ENCODE assay signal across 14 cellular contexts in the genomic region with DNA sequence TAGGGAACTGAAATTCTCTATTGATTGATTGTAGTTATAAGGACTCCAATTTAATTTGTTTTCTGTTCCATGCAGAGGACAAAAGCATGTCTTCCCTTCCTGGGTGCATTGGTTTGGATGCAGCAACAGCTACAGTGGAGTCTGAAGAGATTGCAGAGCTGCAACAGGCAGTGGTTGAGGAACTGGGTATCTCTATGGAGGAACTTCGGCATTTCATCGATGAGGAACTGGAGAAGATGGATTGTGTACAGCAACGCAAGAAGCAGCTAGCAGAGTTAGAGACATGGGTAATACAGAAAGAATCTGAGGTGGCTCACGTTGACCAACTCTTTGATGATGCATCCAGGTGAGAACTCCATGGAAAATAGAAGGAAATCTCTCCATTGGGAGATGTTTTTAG. TPM values are rescaled to one million over a fixed set of nuclear protein-coding genes. Genes with fewer than 3 reads are reported as not detected.
DNase-seq lines count a peak whose midpoint lies in the region; ATAC-seq, FAIRE-seq and TF ChIP-seq lines count a peak whose summit lies in the region.
"Had no signal": no experiment of that assay in that cellular context is flagged by ENCODE, and none has a peak within 500 bp of the region (broad histone marks: within the 10 kb centered on the region; RNA-seq: fewer than 3 reads in every experiment).

No MANE protein-coding gene starts in this region.

- H3K4me3 Mint-ChIP-seq in CD4-positive, alpha-beta T cell: peak overlapping the region; percentile 94
- H3K4me3 Mint-ChIP-seq in H9 (peak overlapping the region; percentile 94 to 99; a peak in 4 of 5 replicates), natural killer cell (peak overlapping the region; percentile 95)
- H3K4me3 Mint-ChIP-seq in activated CD4-positive, alpha-beta memory T cell treated with anti-CD3 and anti-CD28 coated beads for 36 hours: peak overlapping the region; percentile 96

- H3K23ac ChIP-seq in H9 (ENCODE audit: insufficient read length, low read depth, low read length): no peak overlapping the region

- no peak overlapping the region for H2BK5ac ChIP-seq in H9 (ENCODE audit: insufficient read length, low read length)

- ATAC-seq in CD4-positive, alpha-beta T cell (ENCODE audit: poor library complexity): no peak
- no peak for ATAC-seq in natural killer cell
- ATAC-seq in GM18873 (IDR thresholded peaks at IDR 0.05; ENCODE audit: low FRiP score, unreplicated experiment): no peak

- H3K9me3 Mint-ChIP-seq in CD4-positive, alpha-beta T cell: peaks cover 5% of the 10 kb centered on the region
- H3K9me3 Mint-ChIP-seq in H9 (peaks cover 3 to 5% of the 10 kb centered on the region in 2 experiments; a peak in 3 of 5 replicates), natural killer cell (no peaks in the 10 kb centered on the region)
- peaks cover 7% of the 10 kb centered on the region for H3K9me3 Mint-ChIP-seq in activated CD4-positive, alpha-beta memory T cell treated with anti-CD3 and anti-CD28 coated beads for 36 hours

- H3K79me1 ChIP-seq in H9 (ENCODE audit: insufficient read depth, low read depth, low read length, poor library complexity, severe bottlenecking): no peaks in the 10 kb centered on the region

- H2AK5ac ChIP-seq in H9 (ENCODE audit: insufficient read length, low read length): no peak overlapping the region

- no peak for TF ChIP-seq POLR2A in GM12892 (IDR thresholded peaks at IDR 0.05; ENCODE audit: low read depth, low read length)

- peaks cover 5% of the 10 kb centered on the region for H3K9me3 ChIP-seq in CD4-positive, alpha-beta T cell (ENCODE audit: control insufficient read depth, low read length)
- H3K9me3 ChIP-seq in H9 (ENCODE audit: control insufficient read depth, low read depth, low read length): no peaks in the 10 kb centered on the region

- CTCF ChIA-PET in CD4-positive, alpha-beta T cell (lab: Charles Lee): no interaction called here
- CTCF ChIA-PET in activated CD4-positive, alpha-beta memory T cell treated with anti-CD3 and anti-CD28 coated beads for 36 hours (lab: Charles Lee): interaction anchor here (0.9 to 1.7 kb wide), 2 partner anchors 307 to 367 kb away, joined by 3 to 8 read pairs; no protein-coding TSS in a partner anchor

- no peak for FAIRE-seq in GM12892 (lab: Jason Lieb, UNC)
- FAIRE-seq: GM12891, TTC549 had no signal

- H2BK120ac ChIP-seq in H9 (ENCODE audit: low read depth, low read length, poor library complexity, severe bottlenecking): no peak overlapping the region

- H3K79me2 ChIP-seq in H9 (ENCODE audit: insufficient read depth, low read length): no peaks in the 10 kb centered on the region

- H2BK12ac ChIP-seq in H9 (ENCODE audit: insufficient read length, low read depth, low read length): no peak overlapping the region

- intact Hi-C loops in CD4-positive, alpha-beta T cell (cut with DNase I, micrococcal nuclease): loop anchor here (2.0 to 10.0 kb wide), 3 partner anchors 231 to 563 kb away; partner anchors contain the start of genes GOLPH3L (in 1 of the 2) and RPRD2 (in 1 of the 2)
- intact Hi-C loops in activated CD4-positive, alpha-beta memory T cell treated with anti-CD3 and anti-CD28 coated beads for 36 hours (cut with micrococcal nuclease): loop anchor here (5.0 kb wide), 1 partner anchor 605 kb away; the partner anchor contains the start of gene PRPF3
- intact Hi-C loops in natural killer cell (cut with micrococcal nuclease): loop anchor here (10.0 kb wide), 1 partner anchor 363 kb away; no protein-coding TSS in a partner anchor

- TF ChIP-seq CTCF in CD4-positive, alpha-beta T cell (IDR thresholded peaks at IDR 0.05): no peak
- no peak for TF ChIP-seq CTCF in H9 (conservative IDR thresholded peaks at IDR 0.05)
- no peak for TF ChIP-seq CTCF in natural killer cell (IDR thresholded peaks at IDR 0.05)

- H3K56ac ChIP-seq in H9 (ENCODE audit: insufficient read length, low read depth, low read length): no peak overlapping the region

- no peak overlapping the region for H2BK20ac ChIP-seq in H9 (ENCODE audit: low read depth, low read length, poor library complexity, severe bottlenecking)

- H3K14ac ChIP-seq in H9 (ENCODE audit: insufficient read depth, low read length): no peak overlapping the region

- no peak overlapping the region for H3K4ac ChIP-seq in H9 (ENCODE audit: low read depth, low read length)

- H3K18ac ChIP-seq in H9 (ENCODE audit: insufficient read length, low read depth, low read length): no peak overlapping the region

- H3K4me2 ChIP-seq in H9 (ENCODE audit: insufficient read depth, insufficient read length, low read length): no peak overlapping the region

- peaks cover 31% of the 10 kb centered on the region for H3K4me1 Mint-ChIP-seq in CD4-positive, alpha-beta T cell (ENCODE audit: low read depth)
- H3K4me1 Mint-ChIP-seq in H9 (peaks cover 2 to 9% of the 10 kb centered on the region in 2 experiments), natural killer cell (peaks cover 15 to 21% of the 10 kb centered on the region in 2 donors)
- H3K4me1 Mint-ChIP-seq in activated CD4-positive, alpha-beta memory T cell treated with anti-CD3 and anti-CD28 coated beads for 36 hours (ENCODE audit: low read depth): peaks cover 13% of the 10 kb centered on the region

- no peak overlapping the region for H3K9ac ChIP-seq in H9 (ENCODE audit: extremely low read depth, insufficient read length, low read length)

- no peaks in the 10 kb centered on the region for H4K20me1 ChIP-seq in H9 (ENCODE audit: control insufficient read depth, insufficient read depth, insufficient read length)

- peaks cover 68% of the 10 kb centered on the region for H3K36me3 Mint-ChIP-seq in CD4-positive, alpha-beta T cell (ENCODE audit: low read depth)
- H3K36me3 Mint-ChIP-seq in H9 (ENCODE audit: insufficient read depth in 1 of 3, low read depth in 3 of 3) (peaks cover 49 to 55% (median 54%) of the 10 kb centered on the region in 3 experiments), natural killer cell (peaks cover 5% of the 10 kb centered on the region)
- peaks cover 48% of the 10 kb centered on the region for H3K36me3 Mint-ChIP-seq in activated CD4-positive, alpha-beta memory T cell treated with anti-CD3 and anti-CD28 coated beads for 36 hours

- no peak overlapping the region for H2AFZ ChIP-seq in H9 (ENCODE audit: low read length)

- no peak overlapping the region for H3K27ac ChIP-seq in CD4-positive, alpha-beta T cell (ENCODE audit: low read depth, low read length)
- no peak overlapping the region for H3K27ac ChIP-seq in H9 (ENCODE audit: insufficient read length, low read depth, low read length)

- POLR2A ChIA-PET in CD4-positive, alpha-beta T cell (lab: Charles Lee): interaction anchor here (0.9 kb wide), 1 partner anchor 43 kb away, joined by 3 read pairs; no protein-coding TSS in a partner anchor
- POLR2A ChIA-PET in activated CD4-positive, alpha-beta memory T cell treated with anti-CD3 and anti-CD28 coated beads for 36 hours (lab: Charles Lee): no interaction called here

- no peak overlapping the region for H4K8ac ChIP-seq in H9 (replicated peaks; ENCODE audit: insufficient read length, low read depth, low read length)

- no peak overlapping the region for H4K91ac ChIP-seq in H9 (ENCODE audit: insufficient read length, low read depth, low read length)

- peak overlapping the region; percentile 92 for H3K27ac Mint-ChIP-seq in CD4-positive, alpha-beta T cell
- H3K27ac Mint-ChIP-seq in H9 (no peak overlapping the region), natural killer cell (peak overlapping the region; percentile 95)
- no peak overlapping the region for H3K27ac Mint-ChIP-seq in activated CD4-positive, alpha-beta memory T cell treated with anti-CD3 and anti-CD28 coated beads for 36 hours

- WGBS in H9 (ENCODE audit: extremely low coverage, insufficient read length, low lambda C conversion rate): no CpG with 5 or more reads among the region's 4 CpGs

- H3K27me3 Mint-ChIP-seq in CD4-positive, alpha-beta T cell: no peaks in the 10 kb centered on the region
- H3K27me3 Mint-ChIP-seq in H9 (ENCODE audit: low read depth): no peaks in the 10 kb centered on the region
- H3K27me3 Mint-ChIP-seq in activated CD4-positive, alpha-beta memory T cell treated with anti-CD3 and anti-CD28 coated beads for 36 hours: no peaks in the 10 kb centered on the region
- H3K27me3 Mint-ChIP-seq in natural killer cell (ENCODE audit: low read depth in 2 of 2): no peaks in the 10 kb centered on the region

- H3K27me3 ChIP-seq in CD4-positive, alpha-beta T cell (ENCODE audit: control insufficient read depth, insufficient read depth, low read length): no peaks in the 10 kb centered on the region
- H3K27me3 ChIP-seq in H9 (ENCODE audit: insufficient read depth, low read length): no peaks in the 10 kb centered on the region
- H3K27me3 ChIP-seq: sigmoid colon had no signal

- no peak overlapping the region for H2BK15ac ChIP-seq in H9 (ENCODE audit: low read depth, low read length)

- no peak for DNase-seq in CD4-positive, alpha-beta T cell
- DNase-seq in H9: no peak
- DNase-seq in activated CD4-positive, alpha-beta memory T cell treated with anti-CD3 and anti-CD28 coated beads for 36 hours: no peak
- no peak for DNase-seq in natural killer cell
- no peak for DNase-seq in NCI-H2029 (lab: John Stamatoyannopoulos, UW)
- no peak for DNase-seq in GM12892 (ENCODE audit: insufficient read length)
- DNase-seq: midbrain, NCI-H2107, sigmoid colon had no signal

- H3K23me2 ChIP-seq in H9 (ENCODE audit: insufficient read length, low read depth, low read length, poor library complexity, severe bottlenecking): no peaks in the 10 kb centered on the region

- no peaks in the 10 kb centered on the region for H3K4me1 ChIP-seq in H9 (ENCODE audit: insufficient read depth, low read length)

- no peak overlapping the region for H4K5ac ChIP-seq in H9 (ENCODE audit: insufficient read length, low read depth, low read length)

- H3T11ph ChIP-seq in H9 (ENCODE audit: low read length): no peak overlapping the region

RNA-seq across cellular contexts. Expression of gene SETDB1, which starts 1.5 kb away (rescaled TPM):
- total RNA-seq in CD4-positive, alpha-beta T cell: 10 to 100 TPM; 39.4 to 40.4 TPM
- total RNA-seq in H9 (2021) (62.1 and 62.7 TPM in 2 replicates), natural killer cell (10 to 100 TPM; 64.6 to 74.3 (median 70.5) TPM)
- 10 to 100 TPM; 42.3 to 50.0 TPM for total RNA-seq in activated CD4-positive, alpha-beta memory T cell treated with anti-CD3 and anti-CD28 coated beads for 36 hours
- 33.0 TPM for polyA plus RNA-seq in GM12892 (2012; ENCODE audit: missing spikeins)

RNA-seq across cellular contexts. Expression of gene CTXND2, which starts 40.7 kb away (rescaled TPM):
- not detected for total RNA-seq in CD4-positive, alpha-beta T cell
- total RNA-seq in H9 (2021) (not detected in 2 replicates), natural killer cell (not detected)
- total RNA-seq in activated CD4-positive, alpha-beta memory T cell treated with anti-CD3 and anti-CD28 coated beads for 36 hours: not detected
- polyA plus RNA-seq in GM12892 (2012; ENCODE audit: missing spikeins): not detected
- total RNA-seq: chondrocyte, IMR-90, sigmoid colon had no signal
- polyA plus RNA-seq: IMR-90, sigmoid colon had no signal

RNA-seq across cellular contexts. Expression of gene CERS2, which starts 47.0 kb away (rescaled TPM):
- total RNA-seq in CD4-positive, alpha-beta T cell: 10 to 100 TPM; 73.8 to 80.1 TPM
- total RNA-seq in H9 (2021) (201 and 209 TPM in 2 replicates), natural killer cell (100 to 1,000 TPM; 122 to 129 (median 127) TPM)
- 100 to 1,000 TPM; 153 to 160 TPM for total RNA-seq in activated CD4-positive, alpha-beta memory T cell treated with anti-CD3 and anti-CD28 coated beads for 36 hours
- polyA plus RNA-seq in GM12892 (2012; ENCODE audit: missing spikeins): 60.1 TPM

RNA-seq across cellular contexts. Expression of gene ARNT, which starts 51.2 kb away (rescaled TPM):
- 10 to 100 TPM; 18.8 to 21.5 TPM for total RNA-seq in CD4-positive, alpha-beta T cell
- total RNA-seq in H9 (2021): 19.1 and 22.7 TPM in 2 replicates
- total RNA-seq in activated CD4-positive, alpha-beta memory T cell treated with anti-CD3 and anti-CD28 coated beads for 36 hours: 10 to 100 TPM; 31.1 to 32.3 TPM
- total RNA-seq in natural killer cell: 10 to 100 TPM; 34.0 to 41.4 (median 38.2) TPM
- polyA plus RNA-seq in GM12892 (2012; ENCODE audit: missing spikeins): 19.4 TPM

RNA-seq across cellular contexts. Expression of gene ANXA9, which starts 54.5 kb away (rescaled TPM):
- not detected for total RNA-seq in CD4-positive, alpha-beta T cell
- total RNA-seq in H9 (2021): 0.81 and 0.92 TPM in 2 replicates
- under 1 TPM in 1 of 2 experiments, not detected in 1; 0.19 TPM for total RNA-seq in activated CD4-positive, alpha-beta memory T cell treated with anti-CD3 and anti-CD28 coated beads for 36 hours
- under 1 TPM in 1 of 3 donors, not detected in 2; 0.25 TPM for total RNA-seq in natural killer cell
- polyA plus RNA-seq in GM12892 (2012; ENCODE audit: missing spikeins): 0.51 TPM
- total RNA-seq: chondrocyte had no signal

Comparison
In these comparisons a context has a peak if more than half of its experiments do, and no peak if none do; other contexts are left out.
1. H3K27ac Mint-ChIP-seq: peak in CD4-positive, alpha-beta T cell (single experiment) and natural killer cell (2 of 2); none in H9 (0 of 3) and activated CD4-positive, alpha-beta memory T cell treated with anti-CD3 and anti-CD28 coated beads for 36 hours (single experiment).
2. Peak in every context shown above with its lines, with median percentiles within 50 percentile points of each other: H3K4me3 Mint-ChIP-seq.